In the genomic region with DNA sequence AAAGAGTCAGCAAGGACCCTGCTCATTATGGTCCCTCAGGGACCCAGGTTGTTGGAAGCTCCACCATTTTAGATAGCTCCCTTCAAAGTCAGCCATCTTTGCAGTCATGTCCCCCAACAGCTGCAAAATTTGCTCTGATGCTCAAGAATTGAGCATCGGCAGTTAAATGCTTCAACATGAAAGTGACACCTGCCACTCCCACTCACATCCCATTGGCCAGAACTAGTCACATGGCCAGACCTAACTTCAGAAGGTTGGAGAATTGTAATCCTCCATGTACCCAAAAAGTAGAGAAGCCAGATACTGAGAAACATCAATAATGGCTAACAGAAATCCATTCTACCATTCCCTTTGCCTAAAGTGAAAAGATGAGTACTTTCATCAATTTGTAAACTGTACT, we compare ENCODE assay signal across 30 cellular contexts.
"Had no signal": no experiment of that assay in that cellular context is flagged by ENCODE, and none has a peak within 500 bp of the region (broad histone marks: within the 10 kb centered on the region; RNA-seq: fewer than 3 reads in every experiment).

No MANE protein-coding gene starts in this region.

- H3K27me3 ChIP-seq: colonic mucosa, foreskin keratinocyte, gastroesophageal sphincter, heart left ventricle, hepatocyte, neural progenitor cell, right atrium auricular region, sigmoid colon, testis, tibial artery had no signal

- DNase-seq: colonic mucosa; effector CD8-positive, alpha-beta T cell; endodermal cell; foreskin keratinocyte; heart left ventricle; kidney; mucosa of descending colon; naive thymus-derived CD4-positive, alpha-beta T cell; nucleus accumbens; sigmoid colon; stimulated activated CD4-positive, alpha-beta T cell treated with anti-CD3 and anti-CD28 coated beads, Interleukin-2, amount 100 ng/mL, for 24 hours; stimulated activated CD4-positive, alpha-beta T cell treated with anti-CD3 and anti-CD28 coated beads, Interleukin-4, amount 100 ng/mL, for 24 hours; stimulated activated naive CD8-positive, alpha-beta T cell treated with anti-CD3 and anti-CD28 coated beads, Interleukin-15, Interleukin-2, amounts not matched to agents 100 U/mL and 50 U/mL, for 24 hours; substantia nigra; testis; tibial artery had no signal

- H3K27ac ChIP-seq: colonic mucosa, epithelial cell of prostate, foreskin keratinocyte, gastroesophageal sphincter, heart left ventricle, hepatocyte, neural progenitor cell, prostate gland, right atrium auricular region, sigmoid colon, testis, tibial artery had no signal

- H3K4me2 ChIP-seq: hepatocyte, neural progenitor cell had no signal

- H3K4me1 Mint-ChIP-seq: memory B cell; naive thymus-derived CD4-positive, alpha-beta T cell; stimulated activated effector memory CD8-positive, alpha-beta T cell treated with anti-CD3 and anti-CD28 coated beads, Interleukin-12 subunit alpha, Interleukin-12 subunit beta, amount 100 ng/mL, for 72 hours had no signal

- ATAC-seq: esophagus mucosa; foreskin keratinocyte; gastroesophageal sphincter; heart left ventricle; left lobe of liver; mucosa of descending colon; naive thymus-derived CD4-positive, alpha-beta T cell; stimulated activated effector memory CD8-positive, alpha-beta T cell treated with anti-CD3 and anti-CD28 coated beads, Interleukin-12 subunit alpha, Interleukin-12 subunit beta, amount 100 ng/mL, for 72 hours; stimulated activated naive CD8-positive, alpha-beta T cell treated with anti-CD3 and anti-CD28 coated beads, Interleukin-15, Interleukin-2, amounts not matched to agents 100 U/mL and 50 U/mL, for 24 hours had no signal

- FAIRE-seq: kidney had no signal

- H3K36me3 Mint-ChIP-seq: memory B cell; naive thymus-derived CD4-positive, alpha-beta T cell; neural progenitor cell; stimulated activated effector memory CD8-positive, alpha-beta T cell treated with anti-CD3 and anti-CD28 coated beads, Interleukin-12 subunit alpha, Interleukin-12 subunit beta, amount 100 ng/mL, for 72 hours; type B pancreatic cell had no signal

- H3K4me3 ChIP-seq: colonic mucosa, gastroesophageal sphincter, heart left ventricle, hepatocyte, lung, mucosa of descending colon, neural progenitor cell, prostate gland, right atrium auricular region, sigmoid colon, testis, tibial artery had no signal

- H3K9ac ChIP-seq: neural progenitor cell had no signal

- H3K4me3 Mint-ChIP-seq: dendritic cell treated with granulocyte-macrophage colony-stimulating factor and Interleukin-4, amounts not matched to agents 40 ng/mL and 50 ng/mL, for 4 days; endodermal cell; memory B cell; naive thymus-derived CD4-positive, alpha-beta T cell; nephron; neural progenitor cell; stimulated activated effector memory CD8-positive, alpha-beta T cell treated with anti-CD3 and anti-CD28 coated beads, Interleukin-12 subunit alpha, Interleukin-12 subunit beta, amount 100 ng/mL, for 72 hours; type B pancreatic cell had no signal

- H3K79me2 ChIP-seq: hepatocyte had no signal

- H3K4me1 ChIP-seq: colonic mucosa, foreskin keratinocyte, prostate gland, sigmoid colon, testis, tibial artery had no signal

- H2AFZ ChIP-seq: hepatocyte, neural progenitor cell had no signal

- H3K9me3 Mint-ChIP-seq: dendritic cell treated with granulocyte-macrophage colony-stimulating factor and Interleukin-4, amounts not matched to agents 40 ng/mL and 50 ng/mL, for 4 days; memory B cell; neural progenitor cell; stimulated activated effector memory CD8-positive, alpha-beta T cell treated with anti-CD3 and anti-CD28 coated beads, Interleukin-12 subunit alpha, Interleukin-12 subunit beta, amount 100 ng/mL, for 72 hours had no signal

- H3K36me3 ChIP-seq: colonic mucosa, gastroesophageal sphincter, heart left ventricle, neural progenitor cell, prostate gland, right atrium auricular region, sigmoid colon, tibial artery had no signal

- H3K9me3 ChIP-seq: colonic mucosa, gastroesophageal sphincter, heart left ventricle, mucosa of descending colon, prostate gland, right atrium auricular region, sigmoid colon, testis, tibial artery had no signal

- H3K27ac Mint-ChIP-seq: dendritic cell treated with granulocyte-macrophage colony-stimulating factor and Interleukin-4, amounts not matched to agents 40 ng/mL and 50 ng/mL, for 4 days; endodermal cell; memory B cell; naive thymus-derived CD4-positive, alpha-beta T cell; nephron; neural progenitor cell; stimulated activated effector memory CD8-positive, alpha-beta T cell treated with anti-CD3 and anti-CD28 coated beads, Interleukin-12 subunit alpha, Interleukin-12 subunit beta, amount 100 ng/mL, for 72 hours; type B pancreatic cell had no signal
